1 cellular context compared by ENCODE assay signal in genomic region chr14:28088125-28088524, GRCh38.
TF ChIP-seq lines count a peak whose summit lies in the region.

No MANE protein-coding gene starts in this region.

TF ChIP-seq in GM23338, 12 proteins besides CTCF, POLR2A, EP300 and RAD21 (continued from another document):
- TF ChIP-seq, protein P1, sequence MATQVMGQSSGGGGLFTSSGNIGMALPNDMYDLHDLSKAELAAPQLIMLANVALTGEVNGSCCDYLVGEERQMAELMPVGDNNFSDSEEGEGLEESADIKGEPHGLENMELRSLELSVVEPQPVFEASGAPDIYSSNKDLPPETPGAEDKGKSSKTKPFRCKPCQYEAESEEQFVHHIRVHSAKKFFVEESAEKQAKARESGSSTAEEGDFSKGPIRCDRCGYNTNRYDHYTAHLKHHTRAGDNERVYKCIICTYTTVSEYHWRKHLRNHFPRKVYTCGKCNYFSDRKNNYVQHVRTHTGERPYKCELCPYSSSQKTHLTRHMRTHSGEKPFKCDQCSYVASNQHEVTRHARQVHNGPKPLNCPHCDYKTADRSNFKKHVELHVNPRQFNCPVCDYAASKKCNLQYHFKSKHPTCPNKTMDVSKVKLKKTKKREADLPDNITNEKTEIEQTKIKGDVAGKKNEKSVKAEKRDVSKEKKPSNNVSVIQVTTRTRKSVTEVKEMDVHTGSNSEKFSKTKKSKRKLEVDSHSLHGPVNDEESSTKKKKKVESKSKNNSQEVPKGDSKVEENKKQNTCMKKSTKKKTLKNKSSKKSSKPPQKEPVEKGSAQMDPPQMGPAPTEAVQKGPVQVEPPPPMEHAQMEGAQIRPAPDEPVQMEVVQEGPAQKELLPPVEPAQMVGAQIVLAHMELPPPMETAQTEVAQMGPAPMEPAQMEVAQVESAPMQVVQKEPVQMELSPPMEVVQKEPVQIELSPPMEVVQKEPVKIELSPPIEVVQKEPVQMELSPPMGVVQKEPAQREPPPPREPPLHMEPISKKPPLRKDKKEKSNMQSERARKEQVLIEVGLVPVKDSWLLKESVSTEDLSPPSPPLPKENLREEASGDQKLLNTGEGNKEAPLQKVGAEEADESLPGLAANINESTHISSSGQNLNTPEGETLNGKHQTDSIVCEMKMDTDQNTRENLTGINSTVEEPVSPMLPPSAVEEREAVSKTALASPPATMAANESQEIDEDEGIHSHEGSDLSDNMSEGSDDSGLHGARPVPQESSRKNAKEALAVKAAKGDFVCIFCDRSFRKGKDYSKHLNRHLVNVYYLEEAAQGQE (IDR thresholded peaks at IDR 0.05; ENCODE audit: unreplicated experiment), result no peak
- no peak for TF ChIP-seq ZNF114 (CRISPR knock-in tag; IDR thresholded peaks at IDR 0.05)
